In genomic region chr21:45015469-45015860, GRCh38 we compare ENCODE assay signal across 20 cellular contexts. TPM values are rescaled to one million over a fixed set of nuclear protein-coding genes. Genes with fewer than 3 reads are reported as not detected.
DNase-seq lines count a peak whose midpoint lies in the region; ATAC-seq, FAIRE-seq and TF ChIP-seq lines count a peak whose summit lies in the region.
"Had no signal": no experiment of that assay in that cellular context is flagged by ENCODE, and none has a peak within 500 bp of the region (broad histone marks: within the 10 kb centered on the region; RNA-seq: fewer than 3 reads in every experiment).

No MANE protein-coding gene starts in this region.

- H3K79me2 ChIP-seq in H1 (ENCODE audit: control insufficient read depth in 1 of 2, insufficient read depth in 2 of 2, low read length in 2 of 2) = no peaks in the 10 kb centered on the region
- no peaks in the 10 kb centered on the region for H3K79me2 ChIP-seq in neural progenitor cell (ENCODE audit: low read depth)

- no peak for TF ChIP-seq POLR2A in H1 (IDR thresholded peaks at IDR 0.05; ENCODE audit: control extremely low read depth in 1 of 2, low read depth in 2 of 2, low read length in 2 of 2)

- no peaks in the 10 kb centered on the region; a peak in 1 of 4 replicates for H3K9me3 ChIP-seq in H1 (ENCODE audit: insufficient read depth in 2 of 2, low read depth in 1 of 2, low read length in 1 of 2)
- no peaks in the 10 kb centered on the region for H3K9me3 ChIP-seq in neural progenitor cell (ENCODE audit: low read depth)
- no peaks in the 10 kb centered on the region for H3K9me3 ChIP-seq in upper lobe of right lung
- H3K9me3 ChIP-seq: SJSA1 had no signal

- 91% methylated on average over 10 of the region's 11 CpGs; no CpG with 5 or more reads in 1 of the 2 experiments for WGBS in H1 (ENCODE audit: extremely low coverage in 1 of 2, insufficient coverage in 1 of 2, insufficient read length in 1 of 2, insufficient replicate concordance in 2 of 2, low coverage in 1 of 2, low lambda C conversion rate in 2 of 2, missing lambda C conversion rate in 1 of 2), 2 experiments

- H3K4ac ChIP-seq in H1 (replicated peaks; ENCODE audit: insufficient read length, low read depth, low read length) = no peak overlapping the region

- H4K91ac ChIP-seq in H1 (replicated peaks; ENCODE audit: insufficient read length, low read length) = no peak overlapping the region

- H3K9ac ChIP-seq in H1 (replicated peaks in 1 of 4; ENCODE audit: extremely low read depth in 1 of 4, low read depth in 3 of 4, low read length in 3 of 4) (no peak overlapping the region), neural progenitor cell (no peak overlapping the region)

- H3K4me3 Mint-ChIP-seq in natural killer cell treated with Interleukin-12 subunit alpha and Interleukin-12 subunit beta and Interleukin-15 and Interleukin-18, amount 100 ng/mL, for 72 hours = no peak overlapping the region
- H3K4me3 Mint-ChIP-seq in natural killer cell (no peak overlapping the region), neural progenitor cell (no peak overlapping the region)
- H3K4me3 Mint-ChIP-seq: CD4-positive, alpha-beta memory T cell; GM23338 had no signal

- ATAC-seq in natural killer cell treated with Interleukin-12 subunit alpha and Interleukin-12 subunit beta and Interleukin-15 and Interleukin-18, amount 100 ng/mL, for 72 hours = no peak
- ATAC-seq in natural killer cell (no peak), upper lobe of right lung (no peak), HG02884 (IDR thresholded peaks at IDR 0.05; ENCODE audit: unreplicated experiment) (no peak), HG02610 (IDR thresholded peaks at IDR 0.05; ENCODE audit: unreplicated experiment) (no peak)
- ATAC-seq: GM23338 had no signal

- H3K27me3 ChIP-seq in H1 (replicated peaks in 1 of 4; ENCODE audit: control insufficient read depth in 3 of 4, extremely low read depth in 1 of 4, insufficient read depth in 3 of 4, low read length in 3 of 4) (peaks cover 2 to 36% (median 30%) of the 10 kb centered on the region in 4 experiments), neural progenitor cell (peaks cover 55% of the 10 kb centered on the region), upper lobe of right lung (peaks cover 16% of the 10 kb centered on the region)
- H3K27me3 ChIP-seq: SJSA1 had no signal

- no peak overlapping the region for H3K27ac Mint-ChIP-seq in natural killer cell treated with Interleukin-12 subunit alpha and Interleukin-12 subunit beta and Interleukin-15 and Interleukin-18, amount 100 ng/mL, for 72 hours
- H3K27ac Mint-ChIP-seq in natural killer cell = no peak overlapping the region
- H3K27ac Mint-ChIP-seq in neural progenitor cell = peak overlapping the region; percentile 63
- H3K27ac Mint-ChIP-seq: CD4-positive, alpha-beta memory T cell; GM23338 had no signal

- H2AFZ ChIP-seq in H1 (ENCODE audit: low read length) = no peak overlapping the region
- H2AFZ ChIP-seq in neural progenitor cell (replicated peaks) = no peak overlapping the region
- H2AFZ ChIP-seq: GM23338 had no signal

- H4K8ac ChIP-seq in H1 (ENCODE audit: extremely low read depth, insufficient read depth, low read length) = no peak overlapping the region

- peaks cover 43% of the 10 kb centered on the region for H3F3A ChIP-seq in neural progenitor cell (ENCODE audit: low read depth)

- POLR2A ChIA-PET in H1 (lab: Charles Lee; ENCODE audit: partially characterized antibody) = no interaction called here

- TF ChIP-seq CTCF in natural killer cell (IDR thresholded peaks at IDR 0.05) = no peak
- no peak for TF ChIP-seq CTCF in H1 (IDR thresholded peaks at IDR 0.05; ENCODE audit: control extremely low read depth in 1 of 3, insufficient read depth in 1 of 3, low read depth in 1 of 3, low read length in 3 of 3)
- TF ChIP-seq CTCF in neural progenitor cell (IDR thresholded peaks at IDR 0.05) = no peak
- TF ChIP-seq CTCF in upper lobe of right lung (IDR thresholded peaks at IDR 0.05) = no peak

- no peak for FAIRE-seq in H1 (lab: Jason Lieb, UNC)
- FAIRE-seq: D721Med, RCC 7860 had no signal

- H3K36me3 Mint-ChIP-seq in natural killer cell treated with Interleukin-12 subunit alpha and Interleukin-12 subunit beta and Interleukin-15 and Interleukin-18, amount 100 ng/mL, for 72 hours = no peaks in the 10 kb centered on the region
- H3K36me3 Mint-ChIP-seq in natural killer cell = no peaks in the 10 kb centered on the region
- H3K36me3 Mint-ChIP-seq in neural progenitor cell = no peaks in the 10 kb centered on the region
- H3K36me3 Mint-ChIP-seq: CD4-positive, alpha-beta memory T cell had no signal

- no peaks in the 10 kb centered on the region for H3K36me3 ChIP-seq in H1 (ENCODE audit: control insufficient read depth in 2 of 4, insufficient read depth in 4 of 4, low read length in 3 of 4)
- H3K36me3 ChIP-seq in neural progenitor cell = no peaks in the 10 kb centered on the region
- H3K36me3 ChIP-seq in upper lobe of right lung = no peaks in the 10 kb centered on the region
- H3K36me3 ChIP-seq: SJSA1 had no signal

- CTCF ChIA-PET in H1 (lab: Charles Lee; ENCODE audit: partially characterized antibody) = interaction anchor here (1.0 kb wide), 1 partner anchor 13 kb away, joined by 4 read pairs; no protein-coding TSS in a partner anchor

- no peaks in the 10 kb centered on the region for H3K9me3 Mint-ChIP-seq in natural killer cell treated with Interleukin-12 subunit alpha and Interleukin-12 subunit beta and Interleukin-15 and Interleukin-18, amount 100 ng/mL, for 72 hours
- H3K9me3 Mint-ChIP-seq in natural killer cell (no peaks in the 10 kb centered on the region), neural progenitor cell (peaks cover 5% of the 10 kb centered on the region)
- H3K9me3 Mint-ChIP-seq: GM23338 had no signal

- no peak overlapping the region for H2BK120ac ChIP-seq in H1 (replicated peaks; ENCODE audit: low read depth, low read length)

- intact Hi-C loops in natural killer cell (cut with micrococcal nuclease) = no loop called here
- intact Hi-C loops in upper lobe of right lung (cut with DNase I) = no loop called here

- H4K5ac ChIP-seq in H1 (ENCODE audit: insufficient read length, low read depth, low read length) = no peak overlapping the region

- H2BK15ac ChIP-seq in H1 (ENCODE audit: low read length) = 0 out of 2 replicates have a peak overlapping the region, but pooled peaks have one; percentile 72

- peaks cover 6 to 7% of the 10 kb centered on the region in 2 donors for H3K4me1 Mint-ChIP-seq in natural killer cell treated with Interleukin-12 subunit alpha and Interleukin-12 subunit beta and Interleukin-15 and Interleukin-18, amount 100 ng/mL, for 72 hours (ENCODE audit: low read depth in 2 of 2)
- H3K4me1 Mint-ChIP-seq in natural killer cell = peaks cover 7 to 8% of the 10 kb centered on the region in 2 donors
- peaks cover 69% of the 10 kb centered on the region for H3K4me1 Mint-ChIP-seq in neural progenitor cell

- peaks cover 19 to 26% of the 10 kb centered on the region in 2 donors for H3K27me3 Mint-ChIP-seq in natural killer cell treated with Interleukin-12 subunit alpha and Interleukin-12 subunit beta and Interleukin-15 and Interleukin-18, amount 100 ng/mL, for 72 hours
- H3K27me3 Mint-ChIP-seq in natural killer cell (ENCODE audit: low read depth in 2 of 2) = peaks cover 25 to 41% of the 10 kb centered on the region in 2 donors
- peaks cover 22% of the 10 kb centered on the region for H3K27me3 Mint-ChIP-seq in neural progenitor cell (ENCODE audit: insufficient read depth, low read depth)

- no peak overlapping the region for H3K18ac ChIP-seq in H1 (ENCODE audit: extremely low read depth, low read length)

- peaks cover 0 to 26% (median 13%) of the 10 kb centered on the region in 4 experiments; a peak in 6 of 7 replicates for H3K4me1 ChIP-seq in H1 (replicated peaks in 1 of 4; ENCODE audit: control insufficient read depth in 3 of 4, insufficient read depth in 4 of 4, low read length in 3 of 4)
- H3K4me1 ChIP-seq in neural progenitor cell = peaks cover 36% of the 10 kb centered on the region
- no peaks in the 10 kb centered on the region for H3K4me1 ChIP-seq in upper lobe of right lung

- peak overlapping the region; percentile 71; the same call in 1 of the 2 replicates for H2BK12ac ChIP-seq in H1 (ENCODE audit: low read depth, low read length)

- H2BK5ac ChIP-seq in H1 (ENCODE audit: low read depth, low read length) = no peak overlapping the region

- H3K4me2 ChIP-seq in H1 (ENCODE audit: insufficient read depth in 1 of 2, low read depth in 2 of 2, low read length in 2 of 2) = no peak overlapping the region
- H3K4me2 ChIP-seq in neural progenitor cell = no peak overlapping the region
- H3K4me2 ChIP-seq: GM23338 had no signal

- H3K23me2 ChIP-seq in H1 (ENCODE audit: low read depth, low read length) = peaks cover 4% of the 10 kb centered on the region; the same call in 1 of the 2 replicates

- no peak overlapping the region for H2BK20ac ChIP-seq in H1 (ENCODE audit: low read length)

- H3K27ac ChIP-seq in H1 (ENCODE audit: low read depth, low read length) (no peak overlapping the region), neural progenitor cell (no peak overlapping the region), upper lobe of right lung (no peak overlapping the region)
- H3K27ac ChIP-seq: HL-60, SJSA1 had no signal

- no peaks in the 10 kb centered on the region for H3K79me1 ChIP-seq in H1 (ENCODE audit: low read depth, low read length)

- H3K56ac ChIP-seq in H1 (replicated peaks; ENCODE audit: insufficient read length, low read depth, low read length) = no peak overlapping the region

- peak; percentile 40 for DNase-seq in natural killer cell treated with Interleukin-12 subunit alpha and Interleukin-12 subunit beta and Interleukin-15 and Interleukin-18, amount 100 ng/mL, for 72 hours (ENCODE audit: low spot score)
- DNase-seq in natural killer cell (no peak), H1 (ENCODE audit: low read depth in 1 of 2, low spot score in 2 of 2) (no peak), neural progenitor cell (ENCODE audit: low spot score) (no peak), upper lobe of right lung (peak; percentile 37), Kasumi-1 (lab: John Stamatoyannopoulos, UW) (no peak)
- DNase-seq: ACHN; CD4-positive, alpha-beta memory T cell; DND-41; GDM1; NCI-H1417; NCI-H2029 treated with DMSO at 0.1 percent for 48 hours; NCI-H524 had no signal

- peak overlapping the region; percentile 48; the same call in 1 of the 2 replicates for H2AK5ac ChIP-seq in H1 (ENCODE audit: low read depth, low read length)

- H4K20me1 ChIP-seq in H1 (replicated peaks in 1 of 2; ENCODE audit: control insufficient read depth in 1 of 2, insufficient read depth in 2 of 2, low read length in 2 of 2) (no peaks in the 10 kb centered on the region), neural progenitor cell (ENCODE audit: low read depth) (no peaks in the 10 kb centered on the region)

- no peak for TF ChIP-seq RAD21 in H1 (IDR thresholded peaks at IDR 0.05 in 1 of 2, conservative IDR thresholded peaks at IDR 0.05 in 1 of 2; ENCODE audit: low read depth in 2 of 2, low read length in 2 of 2)

- TF ChIP-seq EP300 in H1 (IDR thresholded peaks at IDR 0.05; ENCODE audit: borderline replicate concordance in 1 of 2, low read depth in 2 of 2, low read length in 2 of 2) = no peak

- H3K23ac ChIP-seq in H1 (ENCODE audit: insufficient read length) = no peak overlapping the region

- no peak overlapping the region for H3K4me3 ChIP-seq in H1 (ENCODE audit: extremely low read depth in 1 of 4, insufficient read depth in 2 of 4, low read depth in 3 of 4, low read length in 4 of 4)
- H3K4me3 ChIP-seq in neural progenitor cell = no peak overlapping the region
- no peak overlapping the region for H3K4me3 ChIP-seq in upper lobe of right lung
- H3K4me3 ChIP-seq: GM23338, SJSA1 had no signal

- H3K14ac ChIP-seq in H1 (ENCODE audit: insufficient read length) = no peak overlapping the region

RNA-seq across cellular contexts. Expression of gene ADARB1, which starts 58.9 kb away (rescaled TPM):
- total RNA-seq in natural killer cell treated with Interleukin-12 subunit alpha and Interleukin-12 subunit beta and Interleukin-15 and Interleukin-18, amount 100 ng/mL, for 72 hours = 10 to 100 TPM; 28.7 to 38.5 TPM
- total RNA-seq in natural killer cell = 10 to 100 TPM; 20.7 to 28.0 (median 26.6) TPM
- total RNA-seq in H1 (2021; fragmentation: NEBNext Ultra II Directional; extraction: Animal tissue kit (Norgen Biotek cat#: 25700)) = 11.1 and 14.9 TPM in 2 replicates
- 4.6 and 4.7 TPM in 2 replicates for polyA plus RNA-seq in H1 (2011; rRNA removed)
- polyA plus RNA-seq in H1 (2011; cell fraction: cytosol; rRNA removed) = 6.0 TPM
- 12.2 TPM for polyA plus RNA-seq in H1 (2011; cell fraction: nucleus; rRNA removed)
- polyA plus RNA-seq in H1 (2012, experiment 1 of 2) = 6.4 to 8.1 TPM (median 7.4 TPM) in 4 replicates
- 2.9 TPM for polyA plus RNA-seq in H1 (2012, experiment 2 of 2)
- 4.8 TPM for polyA plus RNA-seq in H1 (2013, experiment 1 of 2)
- polyA plus RNA-seq in H1 (2013, experiment 2 of 2) = 4.6 TPM
- 10.8 and 12.8 TPM in 2 replicates for polyA minus RNA-seq in H1 (2011; rRNA and poly(A)+ RNA removed)
- polyA minus RNA-seq in H1 (2011; cell fraction: cytosol; rRNA and poly(A)+ RNA removed) = 9.3 TPM
- 15.1 TPM for polyA minus RNA-seq in H1 (2011; cell fraction: nucleus; rRNA and poly(A)+ RNA removed)
- total RNA-seq in neural progenitor cell (ENCODE audit: low replicate concordance) = 5.1 and 8.4 TPM in 2 replicates
- 73.6 TPM for total RNA-seq in upper lobe of right lung

Comparison
In these comparisons a context has a peak if more than half of its experiments do, and no peak if none do; other contexts are left out.
1. DNase-seq: peak in natural killer cell treated with Interleukin-12 subunit alpha and Interleukin-12 subunit beta and Interleukin-15 and Interleukin-18, amount 100 ng/mL, for 72 hours (single experiment) and upper lobe of right lung (single experiment); none in natural killer cell (single experiment), H1 (0 of 2), neural progenitor cell (single experiment) and Kasumi-1 (0 of 2).